In the genomic region with DNA sequence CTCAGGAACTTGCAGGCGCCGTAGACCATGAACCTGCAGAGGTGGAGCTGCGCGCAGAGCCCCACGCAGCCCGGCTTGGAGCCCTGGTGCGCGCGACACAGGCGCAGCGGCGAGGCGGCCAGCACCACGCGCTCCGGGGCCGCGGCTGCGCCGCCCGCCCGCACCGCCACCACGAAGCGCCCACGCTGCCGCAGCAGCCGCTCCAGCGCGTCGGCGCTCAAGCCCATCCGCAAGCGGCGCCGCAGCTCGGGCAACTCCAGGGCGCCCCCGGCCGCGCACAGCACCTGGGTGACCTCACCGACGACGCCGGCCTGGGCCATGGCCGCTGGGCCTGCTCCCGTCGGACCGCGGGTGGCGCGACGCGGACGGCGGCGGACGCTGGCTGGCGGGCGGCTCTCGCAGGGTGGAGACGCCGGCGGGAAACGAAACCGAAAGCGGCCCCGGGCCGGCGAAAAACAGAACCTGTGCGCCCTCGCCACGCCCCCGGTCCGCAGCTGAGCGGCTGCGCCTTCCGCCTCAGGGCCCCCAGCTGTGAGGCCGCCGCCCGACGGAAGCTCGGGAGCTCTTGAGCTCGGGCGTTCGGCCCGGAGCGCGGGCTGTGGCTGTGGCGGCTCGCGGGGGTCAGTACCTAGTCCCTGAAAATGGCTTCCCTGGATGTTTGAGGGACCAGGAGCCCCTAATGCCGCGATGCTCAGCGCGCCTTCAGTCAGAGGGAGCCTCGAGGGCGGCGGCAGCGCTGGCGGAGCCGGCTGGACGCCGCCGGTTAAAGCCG, we compare ENCODE assay signal across 8 cellular contexts. TPM values are rescaled to one million over a fixed set of nuclear protein-coding genes. Genes with fewer than 3 reads are reported as not detected.
DNase-seq lines count a peak whose midpoint lies in the region; ATAC-seq and TF ChIP-seq lines count a peak whose summit lies in the region.

A gene with protein sequence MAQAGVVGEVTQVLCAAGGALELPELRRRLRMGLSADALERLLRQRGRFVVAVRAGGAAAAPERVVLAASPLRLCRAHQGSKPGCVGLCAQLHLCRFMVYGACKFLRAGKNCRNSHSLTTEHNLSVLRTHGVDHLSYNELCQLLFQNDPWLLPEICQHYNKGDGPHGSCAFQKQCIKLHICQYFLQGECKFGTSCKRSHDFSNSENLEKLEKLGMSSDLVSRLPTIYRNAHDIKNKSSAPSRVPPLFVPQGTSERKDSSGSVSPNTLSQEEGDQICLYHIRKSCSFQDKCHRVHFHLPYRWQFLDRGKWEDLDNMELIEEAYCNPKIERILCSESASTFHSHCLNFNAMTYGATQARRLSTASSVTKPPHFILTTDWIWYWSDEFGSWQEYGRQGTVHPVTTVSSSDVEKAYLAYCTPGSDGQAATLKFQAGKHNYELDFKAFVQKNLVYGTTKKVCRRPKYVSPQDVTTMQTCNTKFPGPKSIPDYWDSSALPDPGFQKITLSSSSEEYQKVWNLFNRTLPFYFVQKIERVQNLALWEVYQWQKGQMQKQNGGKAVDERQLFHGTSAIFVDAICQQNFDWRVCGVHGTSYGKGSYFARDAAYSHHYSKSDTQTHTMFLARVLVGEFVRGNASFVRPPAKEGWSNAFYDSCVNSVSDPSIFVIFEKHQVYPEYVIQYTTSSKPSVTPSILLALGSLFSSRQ (minus strand): TSS at position 424 of the 772 bp plus-strand sequence. CDS start 104 bp downstream, at position 320.

- BruUV-seq in Calu3 (replicated peaks; lab: Mats Ljungman, UMichigan) (no TSS peak), Panc1 (replicated peaks; lab: Mats Ljungman, UMichigan) (no TSS peak)

- H3K4me3 Mint-ChIP-seq in Calu3 (ENCODE audit: low read depth, unreplicated experiment) (peak within 1 kb of the TSS; percentile 55), nephron progenitor cell (peak within 1 kb of the TSS; percentile 74)
- peak within 1 kb of the TSS; percentile 69 for H3K4me3 Mint-ChIP-seq in activated T-helper 17 cell treated with anti-CD3 and anti-CD28 coated beads, Interleukin-2, amount 50 U/mL, for 72 hours
- peak within 1 kb of the TSS; percentile 93 to 94 for H3K4me3 Mint-ChIP-seq in stimulated activated naive CD8-positive, alpha-beta T cell treated with anti-CD3 and anti-CD28 coated beads, Interleukin-15, amount 100 ng/mL, for 72 hours

- peaks cover 28% of the 10 kb centered on the region for H3K27me3 ChIP-seq in HUES48 (ENCODE audit: control insufficient read depth, insufficient read depth, low read length)
- H3K27me3 ChIP-seq in Panc1 (ENCODE audit: control insufficient read depth, insufficient read depth, low read length): no peaks in the 10 kb centered on the region

- H3K9me3 ChIP-seq in HUES48 (ENCODE audit: control insufficient read depth, insufficient read depth, low read length) (peaks cover 4% of the 10 kb centered on the region; the same call in 1 of the 2 replicates), Panc1 (ENCODE audit: control insufficient read depth, insufficient read depth, low read depth, low read length) (peaks cover 18% of the 10 kb centered on the region)

- H3K4me1 Mint-ChIP-seq in Calu3 (ENCODE audit: low read depth, unreplicated experiment) (peaks cover 37% of the 10 kb centered on the region), nephron progenitor cell (no peaks in the 10 kb centered on the region)
- peaks cover 27% of the 10 kb centered on the region for H3K4me1 Mint-ChIP-seq in activated T-helper 17 cell treated with anti-CD3 and anti-CD28 coated beads, Interleukin-2, amount 50 U/mL, for 72 hours
- H3K4me1 Mint-ChIP-seq in stimulated activated naive CD8-positive, alpha-beta T cell treated with anti-CD3 and anti-CD28 coated beads, Interleukin-15, amount 100 ng/mL, for 72 hours: peaks cover 53% of the 10 kb centered on the region

- no peaks in the 10 kb centered on the region for H3K27me3 Mint-ChIP-seq in Calu3 (ENCODE audit: unreplicated experiment)
- H3K27me3 Mint-ChIP-seq in activated T-helper 17 cell treated with anti-CD3 and anti-CD28 coated beads, Interleukin-2, amount 50 U/mL, for 72 hours: no peaks in the 10 kb centered on the region
- H3K27me3 Mint-ChIP-seq in nephron progenitor cell (ENCODE audit: low read depth, poor library complexity): peaks cover 79% of the 10 kb centered on the region
- H3K27me3 Mint-ChIP-seq in stimulated activated naive CD8-positive, alpha-beta T cell treated with anti-CD3 and anti-CD28 coated beads, Interleukin-15, amount 100 ng/mL, for 72 hours: no peaks in the 10 kb centered on the region

- ATAC-seq in GM21390 (IDR thresholded peaks at IDR 0.05; ENCODE audit: unreplicated experiment) (peak; percentile 84), Panc1 (peak; percentile 90)
- peak; percentile 73 for ATAC-seq in activated T-helper 17 cell treated with anti-CD3 and anti-CD28 coated beads, Interleukin-2, amount 50 U/mL, for 72 hours (replicated peaks)
- ATAC-seq in stimulated activated naive CD8-positive, alpha-beta T cell treated with anti-CD3 and anti-CD28 coated beads, Interleukin-15, amount 100 ng/mL, for 72 hours: peak; percentile 89

- DNase-seq in Calu3 (peak; percentile 92), Panc1 (ENCODE audit: low read depth, low spot score) (peak; percentile 36), fibroblast of the aortic adventitia (ENCODE audit: low read depth) (peak; percentile 76), nephron progenitor cell (peak; percentile 76)
- DNase-seq in stimulated activated naive CD8-positive, alpha-beta T cell treated with anti-CD3 and anti-CD28 coated beads, Interleukin-15, amount 100 ng/mL, for 72 hours: peak; percentile 89

- H3K4me3 ChIP-seq in HUES48 (ENCODE audit: low read depth, low read length) (peak within 1 kb of the TSS; percentile 71), Panc1 (ENCODE audit: low read depth in 2 of 2, low read length in 2 of 2) (peak within 1 kb of the TSS; percentile 64 to 83), fibroblast of the aortic adventitia (ENCODE audit: low read depth, low read length) (peak within 1 kb of the TSS; percentile 73)

- intact Hi-C loops in Calu3 (cut with micrococcal nuclease; ENCODE audit: unreplicated experiment): loop anchor here (5.0 kb wide), 1 partner anchor 170 kb away; no protein-coding TSS in a partner anchor
- intact Hi-C loops in Panc1 (cut with micrococcal nuclease; ENCODE audit: unreplicated experiment): no loop called here

- H3K9ac ChIP-seq in HUES48 (ENCODE audit: low read depth, low read length): peak within 1 kb of the TSS; percentile 78; the same call in 1 of the 2 replicates

- POLR2A ChIA-PET in Panc1 (lab: Charles Lee): interaction anchor here (0.7 kb wide), 1 partner anchor 21 kb away, joined by 5 read pairs; no protein-coding TSS in a partner anchor

- in situ Hi-C loops in Panc1 (cut with HindIII; ENCODE audit: low pct_unique_long_range_greater_than_20kb, low sequenced_read_pairs): no loop called here

- peaks cover 14% of the 10 kb centered on the region for H3K9me3 Mint-ChIP-seq in Calu3 (ENCODE audit: low read depth, unreplicated experiment)
- peaks cover 15% of the 10 kb centered on the region for H3K9me3 Mint-ChIP-seq in activated T-helper 17 cell treated with anti-CD3 and anti-CD28 coated beads, Interleukin-2, amount 50 U/mL, for 72 hours
- H3K9me3 Mint-ChIP-seq in nephron progenitor cell: peaks cover 38% of the 10 kb centered on the region
- peaks cover 17 to 24% of the 10 kb centered on the region in 2 donors for H3K9me3 Mint-ChIP-seq in stimulated activated naive CD8-positive, alpha-beta T cell treated with anti-CD3 and anti-CD28 coated beads, Interleukin-15, amount 100 ng/mL, for 72 hours

- H3K27ac ChIP-seq in HUES48 (ENCODE audit: low read depth, low read length) (no peak within 1 kb of the TSS), Panc1 (ENCODE audit: low read length) (peak within 1 kb of the TSS; percentile 88)

- TF ChIP-seq CTCF in Calu3 (IDR thresholded peaks at IDR 0.05; ENCODE audit: unreplicated experiment) (no peak), Panc1 (IDR thresholded peaks at IDR 0.05) (no peak), fibroblast of the aortic adventitia (IDR thresholded peaks at IDR 0.05; ENCODE audit: insufficient read depth, low read length) (no peak), nephron progenitor cell (IDR thresholded peaks at IDR 0.05) (no peak)

- H3K27ac Mint-ChIP-seq in Calu3 (ENCODE audit: unreplicated experiment) (peak within 1 kb of the TSS; percentile 55), nephron progenitor cell (no peak within 1 kb of the TSS)
- peak within 1 kb of the TSS; percentile 48 for H3K27ac Mint-ChIP-seq in activated T-helper 17 cell treated with anti-CD3 and anti-CD28 coated beads, Interleukin-2, amount 50 U/mL, for 72 hours
- H3K27ac Mint-ChIP-seq in stimulated activated naive CD8-positive, alpha-beta T cell treated with anti-CD3 and anti-CD28 coated beads, Interleukin-15, amount 100 ng/mL, for 72 hours: peak within 1 kb of the TSS; percentile 84 to 96

- H3K36me3 Mint-ChIP-seq in Calu3 (ENCODE audit: insufficient read depth, unreplicated experiment) (peaks cover 28% of the 10 kb centered on the region), nephron progenitor cell (ENCODE audit: low read depth) (peaks cover 17% of the 10 kb centered on the region)
- no peaks in the 10 kb centered on the region for H3K36me3 Mint-ChIP-seq in activated T-helper 17 cell treated with anti-CD3 and anti-CD28 coated beads, Interleukin-2, amount 50 U/mL, for 72 hours (ENCODE audit: low read depth)

- H3K4me1 ChIP-seq in HUES48 (ENCODE audit: control insufficient read depth, insufficient read depth, low read length) (0 out of 2 replicates have a peak, but pooled peaks cover 2% of the 10 kb centered on the region), Panc1 (ENCODE audit: control insufficient read depth, insufficient read depth, low read length) (peaks cover 34% of the 10 kb centered on the region)

- CTCF ChIA-PET in Calu3 (lab: Charles Lee) (no interaction called here), Panc1 (lab: Charles Lee) (no interaction called here)

- H3K36me3 ChIP-seq in HUES48 (ENCODE audit: control insufficient read depth, insufficient read depth, low read length): no peaks in the 10 kb centered on the region
- H3K36me3 ChIP-seq in Panc1 (ENCODE audit: control insufficient read depth, insufficient read depth, low read length): no peaks in the 10 kb centered on the region

RNA-seq across cellular contexts. Expression of the gene that starts here (rescaled TPM):
- total RNA-seq in Calu3 (2022) (66.6 and 102 TPM in 2 replicates), Panc1 (2021; ENCODE audit: unreplicated experiment) (31.7 TPM), fibroblast of the aortic adventitia (ENCODE audit: low replicate concordance) (14.0 and 16.4 TPM in 2 replicates)
- polyA plus RNA-seq in Panc1 (2012; ENCODE audit: insufficient read length): 26.4 TPM
- 10 to 100 TPM; 17.4 to 43.6 TPM for total RNA-seq in activated T-helper 17 cell treated with anti-CD3 and anti-CD28 coated beads, Interleukin-2, amount 50 U/mL, for 72 hours

Comparison
In these comparisons a context has a peak if more than half of its experiments do, and no peak if none do; other contexts are left out.
1. DNase-seq: peak in every context shown above with its lines; median percentile 92 in Calu3; 89 in stimulated activated naive CD8-positive, alpha-beta T cell treated with anti-CD3 and anti-CD28 coated beads, Interleukin-15, amount 100 ng/mL, for 72 hours; 76 in fibroblast of the aortic adventitia; 76 in nephron progenitor cell; 36 in Panc1.